17 cellular contexts compared by ENCODE assay signal in the genomic region with DNA sequence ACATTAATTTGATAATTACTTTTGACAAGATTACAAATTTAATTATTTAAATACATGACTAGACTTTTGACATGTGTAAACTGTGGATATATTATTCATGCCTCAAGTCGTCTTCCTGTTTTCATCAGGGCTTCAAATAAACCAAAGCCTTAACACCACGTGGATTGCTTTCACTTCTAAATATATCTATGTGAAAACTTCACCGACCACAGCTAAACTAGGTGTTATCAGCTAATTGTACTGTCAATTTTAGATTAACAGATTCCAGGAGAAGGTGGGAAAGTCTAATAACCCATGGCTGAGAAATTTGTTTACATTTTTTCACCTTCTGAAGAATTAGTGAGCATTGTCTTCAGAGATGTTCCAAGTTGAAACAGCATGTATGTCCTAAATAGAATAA.
DNase-seq lines count a peak whose midpoint lies in the region; ATAC-seq and TF ChIP-seq lines count a peak whose summit lies in the region.
"Had no signal": no experiment of that assay in that cellular context is flagged by ENCODE, and none has a peak within 500 bp of the region (broad histone marks: within the 10 kb centered on the region; RNA-seq: fewer than 3 reads in every experiment).

No MANE protein-coding gene starts in this region.

- no peaks in the 10 kb centered on the region for H3K9me2 ChIP-seq in PC-9 (ENCODE audit: insufficient read depth)

- DNase-seq in GM12865 (ENCODE audit: low read depth) (peak; percentile 5), PC-9 (no peak), mucosa of gallbladder (ENCODE audit: low spot score) (no peak), OCI-M2 (lab: John Stamatoyannopoulos, UW; ENCODE audit: unreplicated experiment) (no peak)
- DNase-seq: Caco-2, DMS79, HFFc6, IMR-90, NCI-H1436 treated with DMSO at 0.1 percent for 48 hours, NCI-H2081 treated with DMSO at 0.1 percent for 48 hours, NCI-H524 treated with DMSO at 0.1 percent for 48 hours had no signal

- intact Hi-C loops in PC-9 (cut with micrococcal nuclease; ENCODE audit: unreplicated experiment), result no loop called here

- H3K4me3 ChIP-seq in GM12865 (ENCODE audit: low read depth, low read length), result no peak overlapping the region
- H3K4me3 ChIP-seq in PC-9, result no peak overlapping the region

- no peaks in the 10 kb centered on the region for H3K27me3 ChIP-seq in PC-9 (ENCODE audit: insufficient read depth, low read depth)

- no TSS peak for BruUV-seq in PC-9 (replicated peaks; lab: Mats Ljungman, UMichigan)

- peak overlapping the region; percentile 45; the same call in 1 of the 2 replicates for H2AFZ ChIP-seq in PC-9

- no peaks in the 10 kb centered on the region for H3F3A ChIP-seq in PC-9 (ENCODE audit: insufficient read depth, low read depth)

- H3K79me2 ChIP-seq in PC-9 (ENCODE audit: low read depth), result no peaks in the 10 kb centered on the region

- H3K36me3 ChIP-seq in PC-9 (ENCODE audit: low read depth), result no peaks in the 10 kb centered on the region

- H3K4me1 ChIP-seq in PC-9 (replicated peaks; ENCODE audit: insufficient read depth), result no peaks in the 10 kb centered on the region
- H3K4me1 ChIP-seq: Caco-2 had no signal

- H3K4me2 ChIP-seq in PC-9, result 0 out of 2 replicates have a peak overlapping the region, but pooled peaks have one; percentile 20

- no peaks in the 10 kb centered on the region for H3K9me3 ChIP-seq in PC-9 (ENCODE audit: insufficient read depth, low read depth)
- H3K9me3 ChIP-seq: Caco-2 had no signal

- no peak overlapping the region for H3K27ac ChIP-seq in PC-9

- ATAC-seq in GM19351 (IDR thresholded peaks at IDR 0.05; ENCODE audit: unreplicated experiment) (peak; percentile 77), HG03378 (IDR thresholded peaks at IDR 0.05; ENCODE audit: unreplicated experiment) (peak; percentile 44), GM19035 (IDR thresholded peaks at IDR 0.05; ENCODE audit: unreplicated experiment) (no peak), HG03520 (IDR thresholded peaks at IDR 0.05; ENCODE audit: unreplicated experiment) (no peak)
- ATAC-seq: Panc1, Right ventricle myocardium inferior had no signal

- POLR2A ChIA-PET in PC-9 (lab: Charles Lee; ENCODE audit: unreplicated experiment), result no interaction called here

- TF ChIP-seq CTCF in GM12865 (IDR thresholded peaks at IDR 0.05; ENCODE audit: insufficient read depth, low read depth, low read length, missing control alignments), result no peak
- no peak for TF ChIP-seq CTCF in PC-9 (conservative IDR thresholded peaks at IDR 0.05)

- H4K20me1 ChIP-seq in PC-9 (ENCODE audit: insufficient read depth), result no peaks in the 10 kb centered on the region

- CTCF ChIA-PET in PC-9 (lab: Charles Lee), result no interaction called here

Comparison
In these comparisons a context has a peak if more than half of its experiments do, and no peak if none do; other contexts are left out.
1. ATAC-seq: peak in GM19351 (single experiment) and HG03378 (single experiment); none in GM19035 (single experiment) and HG03520 (single experiment).